ENCODE assay signal across 22 cellular contexts in the genomic region with DNA sequence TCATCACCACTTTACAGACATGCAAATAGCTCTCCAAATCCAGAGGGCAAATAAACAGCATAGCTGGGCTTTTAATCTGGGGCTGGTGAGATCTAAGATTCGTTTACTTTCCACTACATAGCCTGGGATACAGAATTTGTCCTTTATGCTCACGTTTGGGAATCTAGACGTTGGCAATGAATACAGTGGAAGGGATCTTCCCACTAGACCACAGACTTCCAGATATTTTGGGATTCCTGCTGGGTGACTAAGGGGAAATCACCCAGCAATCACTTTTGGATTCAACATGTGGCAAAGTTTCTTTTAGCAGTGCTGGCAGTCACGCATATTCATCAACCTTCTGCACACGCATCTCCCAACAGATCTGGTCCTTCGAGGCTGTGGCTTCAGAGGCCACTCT. TPM values are rescaled to one million over a fixed set of nuclear protein-coding genes. Genes with fewer than 3 reads are reported as not detected.
A peak's percentile ranks its signal among the peaks of the same experiment; 100 is the strongest.
DNase-seq lines count a peak whose midpoint lies in the region; ATAC-seq, FAIRE-seq and TF ChIP-seq lines count a peak whose summit lies in the region.
"Had no signal": no experiment of that assay in that cellular context is flagged by ENCODE, and none has a peak within 500 bp of the region (broad histone marks: within the 10 kb centered on the region; RNA-seq: fewer than 3 reads in every experiment).

No MANE protein-coding gene starts in this region.

- H2AFZ ChIP-seq in smooth muscle cell (ENCODE audit: low read depth): no peak overlapping the region
- no peak overlapping the region for H2AFZ ChIP-seq in H9 (ENCODE audit: low read length)
- H2AFZ ChIP-seq: PC-9 had no signal

- no peaks in the 10 kb centered on the region for H3K23me2 ChIP-seq in H9 (ENCODE audit: insufficient read length, low read depth, low read length, poor library complexity, severe bottlenecking)

- no peak overlapping the region for H3K23ac ChIP-seq in H9 (ENCODE audit: insufficient read length, low read depth, low read length)

- no peak overlapping the region for H3T11ph ChIP-seq in H9 (ENCODE audit: low read length)

- H3K36me3 Mint-ChIP-seq in H9 (ENCODE audit: insufficient read depth in 1 of 3, low read depth in 3 of 3): peaks cover 10 to 42% (median 28%) of the 10 kb centered on the region in 3 experiments; a peak in 6 of 7 replicates

- no peaks in the 10 kb centered on the region for H3F3A ChIP-seq in smooth muscle cell (ENCODE audit: low read depth)

- H3K14ac ChIP-seq in H9 (ENCODE audit: insufficient read depth, low read length): no peak overlapping the region

- no peak overlapping the region for H3K4me3 Mint-ChIP-seq in H9
- H3K4me3 Mint-ChIP-seq: natural killer cell treated with Interleukin-12 subunit alpha and Interleukin-12 subunit beta and Interleukin-15 and Interleukin-18, amount 100 ng/mL, for 72 hours had no signal

- WGBS in smooth muscle cell (ENCODE audit: low lambda C conversion rate): 36% methylated on average over 6 of the region's 6 CpGs
- WGBS in H9 (ENCODE audit: extremely low coverage, insufficient read length, low lambda C conversion rate): no CpG with 5 or more reads among the region's 6 CpGs

- no peaks in the 10 kb centered on the region for H4K20me1 ChIP-seq in smooth muscle cell (ENCODE audit: low read depth)
- H4K20me1 ChIP-seq in H9 (ENCODE audit: control insufficient read depth, insufficient read depth, insufficient read length): no peaks in the 10 kb centered on the region

- no peak overlapping the region for H4K8ac ChIP-seq in H9 (replicated peaks; ENCODE audit: insufficient read length, low read depth, low read length)

- H3K4me1 ChIP-seq in smooth muscle cell (ENCODE audit: low read depth) (peaks cover 8% of the 10 kb centered on the region), H9 (ENCODE audit: insufficient read depth, low read length) (no peaks in the 10 kb centered on the region)

- H3K36me3 ChIP-seq in smooth muscle cell (ENCODE audit: low read depth): peaks cover 9% of the 10 kb centered on the region

- no peaks in the 10 kb centered on the region; a peak in 2 of 4 replicates for H3K4me1 Mint-ChIP-seq in H9

- no peaks in the 10 kb centered on the region for H3K79me1 ChIP-seq in H9 (ENCODE audit: insufficient read depth, low read depth, low read length, poor library complexity, severe bottlenecking)

- no peak overlapping the region for H2BK12ac ChIP-seq in H9 (ENCODE audit: insufficient read length, low read depth, low read length)

- H3K27ac ChIP-seq in smooth muscle cell (ENCODE audit: low read depth) (peak overlapping the region; percentile 95), H9 (ENCODE audit: insufficient read length, low read depth, low read length) (no peak overlapping the region)
- H3K27ac ChIP-seq: colonic mucosa, KMS-11, PC-9, transverse colon had no signal

- no peak overlapping the region for H4K91ac ChIP-seq in H9 (ENCODE audit: insufficient read length, low read depth, low read length)

- no peak overlapping the region for H3K18ac ChIP-seq in H9 (ENCODE audit: insufficient read length, low read depth, low read length)

- no peak for TF ChIP-seq CTCF in smooth muscle cell (IDR thresholded peaks at IDR 0.05; ENCODE audit: borderline replicate concordance, insufficient read depth, poor library complexity, severe bottlenecking)
- TF ChIP-seq CTCF in H9 (conservative IDR thresholded peaks at IDR 0.05): no peak

- no peaks in the 10 kb centered on the region for H3K9me3 Mint-ChIP-seq in H9
- H3K9me3 Mint-ChIP-seq: natural killer cell treated with Interleukin-12 subunit alpha and Interleukin-12 subunit beta and Interleukin-15 and Interleukin-18, amount 100 ng/mL, for 72 hours had no signal

- no peak overlapping the region for H2BK120ac ChIP-seq in H9 (ENCODE audit: low read depth, low read length, poor library complexity, severe bottlenecking)

- H3K9ac ChIP-seq in smooth muscle cell (ENCODE audit: low read depth) (peak overlapping the region; percentile 61), H9 (ENCODE audit: extremely low read depth, insufficient read length, low read length) (no peak overlapping the region)
- H3K9ac ChIP-seq: KMS-11 had no signal

- H3K79me2 ChIP-seq in smooth muscle cell (ENCODE audit: low read depth): no peaks in the 10 kb centered on the region
- no peaks in the 10 kb centered on the region for H3K79me2 ChIP-seq in H9 (ENCODE audit: insufficient read depth, low read length)

- no peak overlapping the region for H3K4me3 ChIP-seq in smooth muscle cell
- H3K4me3 ChIP-seq: colonic mucosa, PC-9, transverse colon had no signal

- no peak overlapping the region for H2BK15ac ChIP-seq in H9 (ENCODE audit: low read depth, low read length)

- H3K9me3 ChIP-seq in smooth muscle cell (replicated peaks; ENCODE audit: low read depth) (no peaks in the 10 kb centered on the region), H9 (ENCODE audit: control insufficient read depth, low read depth, low read length) (no peaks in the 10 kb centered on the region)
- H3K9me3 ChIP-seq: colonic mucosa, transverse colon had no signal

- H3K27me3 Mint-ChIP-seq in H9 (ENCODE audit: low read depth): no peaks in the 10 kb centered on the region
- H3K27me3 Mint-ChIP-seq: natural killer cell treated with Interleukin-12 subunit alpha and Interleukin-12 subunit beta and Interleukin-15 and Interleukin-18, amount 100 ng/mL, for 72 hours had no signal

- H3K56ac ChIP-seq in H9 (ENCODE audit: insufficient read length, low read depth, low read length): no peak overlapping the region

- DNase-seq in GM03348 (ENCODE audit: low spot score) (peak; percentile 78), RCC 7860 (ENCODE audit: low spot score) (peak; percentile 78), fibroblast of peridontal ligament (ENCODE audit: extremely low read depth) (peak; percentile 93), smooth muscle cell (lab: John Stamatoyannopoulos, UW; ENCODE audit: unreplicated experiment) (no peak), GM19238 (ENCODE audit: insufficient read length, low spot score) (no peak), H9 (no peak)
- DNase-seq: activated CD4-positive, CD25-positive, alpha-beta regulatory T cell treated with anti-CD3 and anti-CD28 coated beads, Interleukin-2, amount 50 U/mL, for 72 hours; activated T-cell treated with anti-CD3 and anti-CD28 coated beads, Interleukin-2, amount 50 U/mL, for 1 hour; colonic mucosa; COR-L47; erythroblast; GF-D8; left ventricle myocardium superior; NCI-H146; NCI-H510A; PC-9; SW 1271; transverse colon had no signal

- H2BK5ac ChIP-seq in H9 (ENCODE audit: insufficient read length, low read length): no peak overlapping the region

- FAIRE-seq in RCC 7860 (lab: Jason Lieb, UNC): no peak
- FAIRE-seq: GM18507 had no signal

- H3K27me3 ChIP-seq in smooth muscle cell (ENCODE audit: low read depth) (no peaks in the 10 kb centered on the region), H9 (ENCODE audit: insufficient read depth, low read length) (no peaks in the 10 kb centered on the region)
- H3K27me3 ChIP-seq: colonic mucosa, transverse colon had no signal

- H2AK5ac ChIP-seq in H9 (ENCODE audit: insufficient read length, low read length): no peak overlapping the region

- no peak for ATAC-seq in GM18498 (IDR thresholded peaks at IDR 0.05; ENCODE audit: unreplicated experiment)
- ATAC-seq: natural killer cell treated with Interleukin-12 subunit alpha and Interleukin-12 subunit beta and Interleukin-15 and Interleukin-18, amount 100 ng/mL, for 72 hours had no signal

- H3K4me2 ChIP-seq in smooth muscle cell (peak overlapping the region; percentile 18), H9 (ENCODE audit: insufficient read depth, insufficient read length, low read length) (no peak overlapping the region)
- H3K4me2 ChIP-seq: KMS-11, PC-9 had no signal

- no peak overlapping the region for H3K4ac ChIP-seq in H9 (ENCODE audit: low read depth, low read length)

- H3K27ac Mint-ChIP-seq in H9: no peak overlapping the region; a peak in 1 of 7 replicates
- H3K27ac Mint-ChIP-seq: natural killer cell treated with Interleukin-12 subunit alpha and Interleukin-12 subunit beta and Interleukin-15 and Interleukin-18, amount 100 ng/mL, for 72 hours had no signal

- no peak overlapping the region for H2BK20ac ChIP-seq in H9 (ENCODE audit: low read depth, low read length, poor library complexity, severe bottlenecking)

- H4K5ac ChIP-seq in H9 (ENCODE audit: insufficient read length, low read depth, low read length): no peak overlapping the region

RNA-seq across cellular contexts. Expression of a gene that starts 23.5 kb away (rescaled TPM):
- 19.8 and 32.8 TPM in 2 replicates for total RNA-seq in smooth muscle cell
- 17.7 and 22.4 TPM in 2 replicates for polyA plus RNA-seq in smooth muscle cell
- 17.0 and 18.5 TPM in 2 replicates for total RNA-seq in H9 (2021)

Comparison
In these comparisons a context has a peak if more than half of its experiments do, and no peak if none do; other contexts are left out.
1. DNase-seq: peak in GM03348 (single experiment), RCC 7860 (single experiment) and fibroblast of peridontal ligament (single experiment); none in smooth muscle cell (single experiment), GM19238 (single experiment) and H9 (single experiment).